Comparison of ENCODE assay signal across 25 cellular contexts in the genomic region with DNA sequence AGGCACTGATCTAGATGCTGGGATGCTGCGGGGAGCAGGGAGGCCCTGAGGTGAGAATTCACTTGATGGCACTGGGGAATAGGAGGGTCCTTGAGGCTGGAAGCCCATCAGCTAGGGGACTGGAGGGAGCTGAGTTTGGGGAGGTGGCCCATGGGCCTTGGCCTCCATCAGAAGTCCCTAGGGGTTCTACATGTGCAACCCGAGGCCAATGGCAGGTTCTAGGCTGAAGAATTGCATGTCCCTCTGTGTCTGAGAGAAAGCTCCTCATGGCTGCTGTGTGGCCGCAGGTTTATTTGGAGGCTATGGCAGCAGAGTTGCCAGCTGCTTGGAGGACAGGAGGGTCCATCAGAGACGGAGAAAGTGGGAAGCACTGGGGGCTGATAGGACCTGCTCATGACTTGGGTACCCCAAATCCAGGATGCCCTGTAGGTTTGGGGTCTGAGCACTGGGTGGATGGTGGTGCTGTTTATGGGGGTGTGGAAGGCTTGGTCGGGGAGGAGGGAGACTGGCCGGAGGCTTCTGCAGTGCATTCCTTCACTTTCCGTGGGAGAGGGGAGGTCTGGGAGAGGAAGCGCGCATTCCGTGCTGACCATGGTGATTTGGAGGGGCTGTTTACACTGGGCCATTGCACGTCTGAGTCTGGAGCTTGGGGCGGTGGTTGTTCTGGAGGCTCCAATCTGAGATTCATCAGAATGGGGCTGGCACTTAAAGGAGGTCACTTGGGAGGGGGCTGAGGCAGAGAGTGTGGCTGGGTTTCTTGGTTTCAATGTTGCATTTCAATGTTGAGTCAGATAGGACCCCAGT. TPM values are rescaled to one million over a fixed set of nuclear protein-coding genes. Genes with fewer than 3 reads are reported as not detected.
"Had no signal": no experiment of that assay in that cellular context is flagged by ENCODE, and none has a peak within 500 bp of the region (broad histone marks: within the 10 kb centered on the region; RNA-seq: fewer than 3 reads in every experiment).

No MANE protein-coding gene starts in this region.

- H3K27ac ChIP-seq: breast epithelium, epithelial cell of prostate, foreskin keratinocyte, neutrophil, pancreas, WERI-Rb-1 had no signal

- H3K9me3 Mint-ChIP-seq: activated CD4-positive, alpha-beta T cell treated with anti-CD3 and anti-CD28 coated beads, Interleukin-2, amount 10 ng/mL, durations not matched to agents 7 days and 5 days; activated CD8-positive, alpha-beta T cell treated with anti-CD3 and anti-CD28 coated beads for 36 hours; activated naive CD8-positive, alpha-beta T cell treated with anti-CD3 and anti-CD28 coated beads for 36 hours; activated T-cell treated with anti-CD3 and anti-CD28 coated beads, Interleukin-2, amount 50 U/mL, for 24 hours; activated T-helper 17 cell treated with anti-CD3 and anti-CD28 coated beads, Interleukin-2, amount 50 U/mL, for 72 hours; endodermal cell; stimulated activated naive B cell treated with anti-CD40 and anti-IgM and Interleukin-4, amounts not matched to agents 10 μg/mL and 1 μg/mL and 100 μg/mL, for 72 hours had no signal

- H3K27ac Mint-ChIP-seq: activated CD4-positive, alpha-beta T cell treated with anti-CD3 and anti-CD28 coated beads, Interleukin-2, amount 10 ng/mL, durations not matched to agents 7 days and 5 days; activated CD8-positive, alpha-beta T cell treated with anti-CD3 and anti-CD28 coated beads for 36 hours; activated naive CD8-positive, alpha-beta T cell treated with anti-CD3 and anti-CD28 coated beads for 36 hours; activated T-cell treated with anti-CD3 and anti-CD28 coated beads, Interleukin-2, amount 50 U/mL, for 24 hours; activated T-helper 17 cell treated with anti-CD3 and anti-CD28 coated beads, Interleukin-2, amount 50 U/mL, for 72 hours; endodermal cell; stimulated activated naive B cell treated with anti-CD40 and anti-IgM and Interleukin-4, amounts not matched to agents 10 μg/mL and 1 μg/mL and 100 μg/mL, for 72 hours had no signal

- H3K9ac ChIP-seq: SK-N-SH had no signal

- H3K4me2 ChIP-seq: SK-N-SH had no signal

- H3K4me3 ChIP-seq: breast epithelium, lung, pancreas had no signal

- DNase-seq: activated CD4-positive, alpha-beta T cell treated with anti-CD3 and anti-CD28 coated beads, Interleukin-2, amount 10 ng/mL, durations not matched to agents 7 days and 5 days; activated CD4-positive, CD25-positive, alpha-beta regulatory T cell treated with anti-CD3 and anti-CD28 coated beads, Interleukin-2, amount 50 U/mL, for 72 hours; activated CD8-positive, alpha-beta T cell treated with anti-CD3 and anti-CD28 coated beads for 36 hours; activated naive CD4-positive, alpha-beta T cell treated with Interleukin-2 at 50 U/mL for 16 hours; activated naive CD8-positive, alpha-beta T cell treated with anti-CD3 and anti-CD28 coated beads for 36 hours; activated T-cell treated with anti-CD3 and anti-CD28 coated beads, Interleukin-2, amount 50 U/mL, for 24 hours; cortex of kidney; endodermal cell; foreskin keratinocyte; kidney; naive thymus-derived CD4-positive, alpha-beta T cell; pancreas; stimulated activated CD8-positive, alpha-beta memory T cell treated with anti-CD3 and anti-CD28 coated beads, Interleukin-4, amount 100 ng/mL, for 48 hours; stimulated activated naive B cell treated with anti-CD40 and anti-IgM and Interleukin-4, amounts not matched to agents 10 μg/mL and 1 μg/mL and 100 μg/mL, for 72 hours; WERI-Rb-1 had no signal

- H3K36me3 ChIP-seq: breast epithelium, neutrophil, pancreas, WERI-Rb-1 had no signal

- H3K9me3 ChIP-seq: breast epithelium, neutrophil, pancreas, SK-N-SH had no signal

- H3K4me3 Mint-ChIP-seq: activated CD4-positive, alpha-beta T cell treated with anti-CD3 and anti-CD28 coated beads, Interleukin-2, amount 10 ng/mL, durations not matched to agents 7 days and 5 days; activated CD8-positive, alpha-beta T cell treated with anti-CD3 and anti-CD28 coated beads for 36 hours; activated naive CD8-positive, alpha-beta T cell treated with anti-CD3 and anti-CD28 coated beads for 36 hours; activated T-cell treated with anti-CD3 and anti-CD28 coated beads, Interleukin-2, amount 50 U/mL, for 24 hours; activated T-helper 17 cell treated with anti-CD3 and anti-CD28 coated beads, Interleukin-2, amount 50 U/mL, for 72 hours; endodermal cell; naive thymus-derived CD4-positive, alpha-beta T cell; stimulated activated naive B cell treated with anti-CD40 and anti-IgM and Interleukin-4, amounts not matched to agents 10 μg/mL and 1 μg/mL and 100 μg/mL, for 72 hours had no signal

- H3K36me3 Mint-ChIP-seq: activated naive CD8-positive, alpha-beta T cell treated with anti-CD3 and anti-CD28 coated beads for 36 hours; naive thymus-derived CD4-positive, alpha-beta T cell had no signal

- H3K4me1 ChIP-seq: breast epithelium, foreskin keratinocyte, pancreas had no signal

- H3K4me1 Mint-ChIP-seq: activated CD4-positive, alpha-beta T cell treated with anti-CD3 and anti-CD28 coated beads, Interleukin-2, amount 10 ng/mL, durations not matched to agents 7 days and 5 days; activated naive CD8-positive, alpha-beta T cell treated with anti-CD3 and anti-CD28 coated beads for 36 hours; activated T-helper 17 cell treated with anti-CD3 and anti-CD28 coated beads, Interleukin-2, amount 50 U/mL, for 72 hours; stimulated activated naive B cell treated with anti-CD40 and anti-IgM and Interleukin-4, amounts not matched to agents 10 μg/mL and 1 μg/mL and 100 μg/mL, for 72 hours had no signal

- ATAC-seq: activated CD8-positive, alpha-beta T cell treated with anti-CD3 and anti-CD28 coated beads for 36 hours; activated T-helper 17 cell treated with anti-CD3 and anti-CD28 coated beads, Interleukin-2, amount 50 U/mL, for 72 hours; foreskin keratinocyte; left lobe of liver; naive thymus-derived CD4-positive, alpha-beta T cell; pancreas; stimulated activated naive B cell treated with anti-CD40 and anti-IgM and Interleukin-4, amounts not matched to agents 10 μg/mL and 1 μg/mL and 100 μg/mL, for 72 hours had no signal

RNA-seq across cellular contexts. Expression of a gene that starts 24.7 kb away (rescaled TPM):
- total RNA-seq: activated CD4-positive, alpha-beta T cell treated with anti-CD3 and anti-CD28 coated beads, Interleukin-2, amount 10 ng/mL, durations not matched to agents 7 days and 5 days; activated CD8-positive, alpha-beta T cell treated with anti-CD3 and anti-CD28 coated beads for 36 hours; activated naive CD8-positive, alpha-beta T cell treated with anti-CD3 and anti-CD28 coated beads for 36 hours; activated T-helper 17 cell treated with anti-CD3 and anti-CD28 coated beads, Interleukin-2, amount 50 U/mL, for 72 hours; glomerular endothelial cell; pulmonary artery endothelial cell; T-helper 2 cell treated with Interferon-gamma antibody and Interleukin-4, amounts not matched to agents 100 ng/mL and 5 ng/mL, for 36 hours had no signal
- polyA plus RNA-seq: naive thymus-derived CD4-positive, alpha-beta T cell had no signal
